25 cellular contexts compared by ENCODE assay signal in the genomic region with DNA sequence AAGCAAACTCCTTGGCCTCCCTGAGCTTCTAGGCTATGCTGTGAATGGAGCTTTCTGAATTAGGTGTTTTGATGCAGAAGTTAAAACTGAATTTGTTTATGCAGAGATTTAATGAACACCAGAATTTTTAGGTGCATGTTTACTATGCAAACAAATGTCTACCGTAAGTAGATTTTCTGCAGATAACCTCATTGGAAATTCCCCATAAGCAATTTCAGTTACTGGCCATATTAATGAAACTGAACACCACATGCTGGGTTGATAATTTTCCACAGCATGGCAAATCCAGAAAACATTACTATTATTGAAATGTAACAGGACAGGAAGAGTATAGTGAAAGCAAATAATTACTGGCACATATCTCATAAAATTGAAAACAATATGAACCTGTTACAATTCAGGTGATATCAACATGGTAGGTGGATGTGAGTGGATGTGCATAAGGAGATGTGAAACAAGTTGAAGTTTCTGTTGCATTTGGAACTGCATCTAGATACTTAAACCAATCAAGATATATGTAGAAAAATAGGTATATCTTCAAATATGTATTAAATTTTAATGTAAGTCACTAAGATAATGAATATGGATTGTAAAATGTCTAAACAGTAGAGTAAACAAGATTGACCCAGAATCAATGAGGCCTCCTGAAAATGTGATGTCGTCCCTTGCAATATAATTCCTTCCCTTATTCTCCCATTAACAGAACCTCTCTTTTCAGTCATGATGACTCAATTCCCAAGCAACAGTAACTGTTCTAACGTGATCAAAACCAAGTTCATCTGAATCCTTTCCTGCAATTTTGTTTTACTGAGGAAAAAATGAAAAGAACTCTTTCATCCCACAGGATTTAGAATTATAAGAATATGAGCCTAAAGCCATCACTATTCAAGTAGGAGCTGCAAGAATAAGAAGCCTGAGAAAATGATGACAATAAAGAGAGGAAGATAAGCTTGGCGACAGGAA. TPM values are rescaled to one million over a fixed set of nuclear protein-coding genes. Genes with fewer than 3 reads are reported as not detected.
A peak's percentile ranks its signal among the peaks of the same experiment; 100 is the strongest.
DNase-seq lines count a peak whose midpoint lies in the region; ATAC-seq and TF ChIP-seq lines count a peak whose summit lies in the region.
"Had no signal": no experiment of that assay in that cellular context is flagged by ENCODE, and none has a peak within 500 bp of the region (broad histone marks: within the 10 kb centered on the region; RNA-seq: fewer than 3 reads in every experiment).

No MANE protein-coding gene starts in this region.

- H2BK12ac ChIP-seq in mesenchymal stem cell (ENCODE audit: low read length in 2 of 2), result no peak overlapping the region

- H3K9me3 ChIP-seq in mesenchymal stem cell (ENCODE audit: control insufficient read depth, low read length), result no peaks in the 10 kb centered on the region
- H3K9me3 ChIP-seq: BLaER1, MG63, tibial artery had no signal

- no peak overlapping the region for H4K91ac ChIP-seq in mesenchymal stem cell (ENCODE audit: low read length)

- no peak overlapping the region for H2BK5ac ChIP-seq in mesenchymal stem cell (ENCODE audit: low read depth, low read length, poor library complexity, severe bottlenecking)

- no peak overlapping the region for H3K4me3 ChIP-seq in mesenchymal stem cell (ENCODE audit: insufficient read depth in 1 of 2, low read depth in 1 of 2, low read length in 2 of 2)
- H3K4me3 ChIP-seq: BLaER1, MG63, SK-N-MC, tibial artery had no signal

- peaks cover 12 to 26% of the 10 kb centered on the region in 2 experiments for H3K36me3 ChIP-seq in mesenchymal stem cell (ENCODE audit: control insufficient read depth in 1 of 2, insufficient read depth in 2 of 2, low read depth in 1 of 2, low read length in 2 of 2)
- H3K36me3 ChIP-seq: BLaER1, MG63, tibial artery had no signal

- 76% methylated on average over 4 of the region's 4 CpGs for WGBS in mesenchymal stem cell

- peaks cover 1% of the 10 kb centered on the region for H3K4me1 ChIP-seq in mesenchymal stem cell (ENCODE audit: control insufficient read depth, insufficient read depth, low read depth, low read length)
- H3K4me1 ChIP-seq: BLaER1, tibial artery had no signal

- H3K4ac ChIP-seq in mesenchymal stem cell (ENCODE audit: low read depth in 1 of 2, low read length in 2 of 2), result no peak overlapping the region

- no peaks in the 10 kb centered on the region for H3K27me3 ChIP-seq in mesenchymal stem cell (ENCODE audit: control insufficient read depth in 1 of 2, insufficient read depth in 1 of 2, low read length in 2 of 2)
- H3K27me3 ChIP-seq: BLaER1, MG63, tibial artery had no signal

- DNase-seq in mesenchymal stem cell (no peak), HuH-7 (ENCODE audit: low spot score) (no peak), activated T-cell treated with anti-CD3 and anti-CD28 coated beads for 4 hours (no peak)
- DNase-seq: activated CD4-positive, alpha-beta T cell treated with anti-CD3 and anti-CD28 coated beads for 1 hour; activated CD8-positive, alpha-beta memory T cell treated with anti-CD3 and anti-CD28 coated beads for 24 hours; activated gamma-delta T cell; activated naive CD8-positive, alpha-beta T cell treated with anti-CD3 and anti-CD28 coated beads, Interleukin-2, amount 10 ng/mL, durations not matched to agents 7 days and 5 days; activated T-cell treated with anti-CD3 and anti-CD28 coated beads, Interleukin-2, amount 50 U/mL, for 1 hour; GOT3; KBM-7; left ventricle myocardium superior; midbrain; naive thymus-derived CD4-positive, alpha-beta T cell; small intestine; stimulated activated CD4-positive, alpha-beta T cell treated with anti-CD3 and anti-CD28 coated beads, Interleukin-1b, Interleukin-23, amount 100 ng/mL, for 48 hours; T-helper 17 cell; tibial artery had no signal

- H3K4me2 ChIP-seq in mesenchymal stem cell (ENCODE audit: low read length, poor library complexity, severe bottlenecking), result no peak overlapping the region
- H3K4me2 ChIP-seq: BLaER1 had no signal

- no peak overlapping the region for H2AK5ac ChIP-seq in mesenchymal stem cell (ENCODE audit: low read length, severe bottlenecking)

- H3K79me1 ChIP-seq in mesenchymal stem cell (replicated peaks; ENCODE audit: low read length, poor library complexity, severe bottlenecking), result peaks cover 5% of the 10 kb centered on the region

- no peak overlapping the region for H2AFZ ChIP-seq in mesenchymal stem cell (ENCODE audit: low read depth, low read length)

- H3K14ac ChIP-seq in mesenchymal stem cell (ENCODE audit: low read length in 2 of 2), result no peak overlapping the region

- no peak overlapping the region for H3K23ac ChIP-seq in mesenchymal stem cell (ENCODE audit: low read length in 2 of 2)

- H3K27ac ChIP-seq in mesenchymal stem cell (ENCODE audit: low read length, poor library complexity, severe bottlenecking), result no peak overlapping the region
- H3K27ac ChIP-seq: BLaER1, RWPE1, SK-N-MC, tibial artery had no signal

- H3K9ac ChIP-seq in mesenchymal stem cell (ENCODE audit: low read length), result peak overlapping the region; percentile 34
- H3K9ac ChIP-seq: BLaER1 had no signal

- no peak overlapping the region for H4K8ac ChIP-seq in mesenchymal stem cell (ENCODE audit: low read length)

- no peak overlapping the region for H3K18ac ChIP-seq in mesenchymal stem cell (ENCODE audit: low read depth in 1 of 2, low read length in 2 of 2)

- H2BK120ac ChIP-seq in mesenchymal stem cell (ENCODE audit: low read depth, low read length), result no peak overlapping the region

- no peak overlapping the region for H2BK15ac ChIP-seq in mesenchymal stem cell (ENCODE audit: low read depth, poor library complexity, severe bottlenecking)

- ATAC-seq in GM18867 (IDR thresholded peaks at IDR 0.05; ENCODE audit: unreplicated experiment) (peak; percentile 44), HG02642 (IDR thresholded peaks at IDR 0.05; ENCODE audit: poor library complexity, unreplicated experiment) (peak; percentile 42), SK-N-SH treated with all-trans-retinoic acid at 6 μM for 48 hours (peak; percentile 30; the same call in 2 of the 3 replicates), GM19455 (IDR thresholded peaks at IDR 0.05; ENCODE audit: unreplicated experiment) (no peak)
- ATAC-seq: naive thymus-derived CD4-positive, alpha-beta T cell; T-helper 17 cell had no signal

TF ChIP-seq in SK-N-SH treated with all-trans-retinoic acid at 6 μM for 48 hours, 23 proteins besides CTCF, POLR2A, EP300 and RAD21:
- TF ChIP-seq ZC3H10 (CRISPR knock-in tag; IDR thresholded peaks at IDR 0.05), result no peak
- TF ChIP-seq ARNTL (CRISPR knock-in tag; IDR thresholded peaks at IDR 0.05; ENCODE audit: borderline replicate concordance, low read depth), result no peak
- no peak for TF ChIP-seq TOX (CRISPR knock-in tag; IDR thresholded peaks at IDR 0.05; ENCODE audit: borderline replicate concordance)
- TF ChIP-seq, protein P1, sequence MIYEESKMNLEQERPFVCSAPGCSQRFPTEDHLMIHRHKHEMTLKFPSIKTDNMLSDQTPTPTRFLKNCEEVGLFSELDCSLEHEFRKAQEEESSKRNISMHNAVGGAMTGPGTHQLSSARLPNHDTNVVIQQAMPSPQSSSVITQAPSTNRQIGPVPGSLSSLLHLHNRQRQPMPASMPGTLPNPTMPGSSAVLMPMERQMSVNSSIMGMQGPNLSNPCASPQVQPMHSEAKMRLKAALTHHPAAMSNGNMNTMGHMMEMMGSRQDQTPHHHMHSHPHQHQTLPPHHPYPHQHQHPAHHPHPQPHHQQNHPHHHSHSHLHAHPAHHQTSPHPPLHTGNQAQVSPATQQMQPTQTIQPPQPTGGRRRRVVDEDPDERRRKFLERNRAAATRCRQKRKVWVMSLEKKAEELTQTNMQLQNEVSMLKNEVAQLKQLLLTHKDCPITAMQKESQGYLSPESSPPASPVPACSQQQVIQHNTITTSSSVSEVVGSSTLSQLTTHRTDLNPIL (CRISPR knock-in tag; IDR thresholded peaks at IDR 0.05; ENCODE audit: low read depth), result no peak
- TF ChIP-seq SNAI2 (CRISPR knock-in tag; IDR thresholded peaks at IDR 0.05), result no peak
- no peak for TF ChIP-seq ISL1 (CRISPR knock-in tag; IDR thresholded peaks at IDR 0.05)
- TF ChIP-seq ZNF8 (CRISPR knock-in tag; IDR thresholded peaks at IDR 0.05), result no peak
- TF ChIP-seq, protein P2, sequence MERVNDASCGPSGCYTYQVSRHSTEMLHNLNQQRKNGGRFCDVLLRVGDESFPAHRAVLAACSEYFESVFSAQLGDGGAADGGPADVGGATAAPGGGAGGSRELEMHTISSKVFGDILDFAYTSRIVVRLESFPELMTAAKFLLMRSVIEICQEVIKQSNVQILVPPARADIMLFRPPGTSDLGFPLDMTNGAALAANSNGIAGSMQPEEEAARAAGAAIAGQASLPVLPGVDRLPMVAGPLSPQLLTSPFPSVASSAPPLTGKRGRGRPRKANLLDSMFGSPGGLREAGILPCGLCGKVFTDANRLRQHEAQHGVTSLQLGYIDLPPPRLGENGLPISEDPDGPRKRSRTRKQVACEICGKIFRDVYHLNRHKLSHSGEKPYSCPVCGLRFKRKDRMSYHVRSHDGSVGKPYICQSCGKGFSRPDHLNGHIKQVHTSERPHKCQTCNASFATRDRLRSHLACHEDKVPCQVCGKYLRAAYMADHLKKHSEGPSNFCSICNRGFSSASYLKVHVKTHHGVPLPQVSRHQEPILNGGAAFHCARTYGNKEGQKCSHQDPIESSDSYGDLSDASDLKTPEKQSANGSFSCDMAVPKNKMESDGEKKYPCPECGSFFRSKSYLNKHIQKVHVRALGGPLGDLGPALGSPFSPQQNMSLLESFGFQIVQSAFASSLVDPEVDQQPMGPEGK (CRISPR knock-in tag; IDR thresholded peaks at IDR 0.05; ENCODE audit: borderline replicate concordance), result no peak
- TF ChIP-seq ZNF70 (CRISPR knock-in tag; IDR thresholded peaks at IDR 0.05), result no peak
- TF ChIP-seq GLIS3 (CRISPR knock-in tag; IDR thresholded peaks at IDR 0.05), result no peak
- TF ChIP-seq RARB (CRISPR knock-in tag; IDR thresholded peaks at IDR 0.05), result no peak
- no peak for TF ChIP-seq BACH2 (CRISPR knock-in tag; IDR thresholded peaks at IDR 0.05; ENCODE audit: borderline replicate concordance)
- no peak for TF ChIP-seq CSDC2 (CRISPR knock-in tag; IDR thresholded peaks at IDR 0.05)

RNA-seq across cellular contexts. Expression of a gene that starts 11.0 kb away (rescaled TPM):
- polyA plus RNA-seq in mesenchymal stem cell (2013, experiment 1 of 2), result 7.8 TPM
- polyA plus RNA-seq in mesenchymal stem cell (2013, experiment 2 of 2), result 8.5 TPM
- polyA plus RNA-seq: naive thymus-derived CD4-positive, alpha-beta T cell; small intestine had no signal
